ENCODE assay signal across 9 cellular contexts in genomic region chr2:46878886-46879285, GRCh38. TPM values are rescaled to one million over a fixed set of nuclear protein-coding genes. Genes with fewer than 3 reads are reported as not detected.
A peak's percentile ranks its signal among the peaks of the same experiment; 100 is the strongest.
DNase-seq lines count a peak whose midpoint lies in the region; ATAC-seq and TF ChIP-seq lines count a peak whose summit lies in the region.
"Had no signal": no experiment of that assay in that cellular context is flagged by ENCODE, and none has a peak within 500 bp of the region (broad histone marks: within the 10 kb centered on the region; RNA-seq: fewer than 3 reads in every experiment).

No MANE protein-coding gene starts in this region.

- no peak overlapping the region for H3K4me3 ChIP-seq in RWPE2 (ENCODE audit: severe bottlenecking)
- no peak overlapping the region for H3K4me3 ChIP-seq in lung
- H3K4me3 ChIP-seq in CD4-positive, alpha-beta memory T cell (ENCODE audit: low read length in 2 of 2), result no peak overlapping the region
- H3K4me3 ChIP-seq: suprapubic skin had no signal

- peaks cover 0 to 6% of the 10 kb centered on the region in 2 donors for H3K27me3 Mint-ChIP-seq in CD4-positive, alpha-beta memory T cell
- peaks cover 5% of the 10 kb centered on the region for H3K27me3 Mint-ChIP-seq in activated CD8-positive, alpha-beta T cell treated with anti-CD3 and anti-CD28 coated beads for 36 hours

- intact Hi-C loops in CD4-positive, alpha-beta memory T cell (cut with micrococcal nuclease), result no loop called here
- intact Hi-C loops in activated CD8-positive, alpha-beta T cell treated with anti-CD3 and anti-CD28 coated beads for 36 hours (cut with micrococcal nuclease), result no loop called here

- H3K9me3 ChIP-seq in RWPE2 (ENCODE audit: severe bottlenecking) (no peaks in the 10 kb centered on the region), lung (ENCODE audit: control insufficient read depth in 2 of 2, insufficient read depth in 1 of 2, low read length in 1 of 2) (no peaks in the 10 kb centered on the region)
- no peaks in the 10 kb centered on the region for H3K9me3 ChIP-seq in CD4-positive, alpha-beta memory T cell (ENCODE audit: control insufficient read depth in 1 of 2, low read length in 2 of 2)
- H3K9me3 ChIP-seq: suprapubic skin had no signal

- CTCF ChIA-PET in CD4-positive, alpha-beta memory T cell (lab: Charles Lee; ENCODE audit: partially characterized antibody), result no interaction called here
- CTCF ChIA-PET in activated CD8-positive, alpha-beta T cell treated with anti-CD3 and anti-CD28 coated beads for 36 hours (lab: Charles Lee), result no interaction called here
- CTCF ChIA-PET in GM10248 (lab: Yijun Ruan, JAX), result no interaction called here

- H3K27me3 ChIP-seq in RWPE2 (ENCODE audit: insufficient read depth, poor library complexity, severe bottlenecking) (no peaks in the 10 kb centered on the region), lung (ENCODE audit: control insufficient read depth, insufficient read depth) (no peaks in the 10 kb centered on the region)
- no peaks in the 10 kb centered on the region for H3K27me3 ChIP-seq in CD4-positive, alpha-beta memory T cell (ENCODE audit: insufficient read depth, low read length)
- H3K27me3 ChIP-seq: suprapubic skin had no signal

- H3K27ac Mint-ChIP-seq in CD4-positive, alpha-beta memory T cell, result no peak overlapping the region
- no peak overlapping the region for H3K27ac Mint-ChIP-seq in activated CD8-positive, alpha-beta T cell treated with anti-CD3 and anti-CD28 coated beads for 36 hours

- no peak overlapping the region for H3K4me3 Mint-ChIP-seq in CD4-positive, alpha-beta memory T cell
- no peak overlapping the region for H3K4me3 Mint-ChIP-seq in activated CD8-positive, alpha-beta T cell treated with anti-CD3 and anti-CD28 coated beads for 36 hours

- DNase-seq in RWPE2 (ENCODE audit: low spot score) (no peak), epidermal melanocyte (ENCODE audit: insufficient read length, low spot score) (peak; percentile 77), lung (ENCODE audit: low spot score) (peak; percentile 45), GM10248 (ENCODE audit: extremely low spot score) (no peak)
- no peak for DNase-seq in CD4-positive, alpha-beta memory T cell
- DNase-seq in activated CD8-positive, alpha-beta T cell treated with anti-CD3 and anti-CD28 coated beads for 36 hours, result no peak
- DNase-seq: NCI-H345 had no signal

- H3K27ac ChIP-seq in RWPE2 (ENCODE audit: poor library complexity, severe bottlenecking), result no peak overlapping the region
- peak overlapping the region; percentile 12 to 58 for H3K27ac ChIP-seq in lung (ENCODE audit: low read depth in 1 of 2, low read length in 1 of 2)
- H3K27ac ChIP-seq in temporal lobe (ENCODE audit: low read depth, low read length), result peak overlapping the region; percentile 46
- no peak overlapping the region for H3K27ac ChIP-seq in CD4-positive, alpha-beta memory T cell (ENCODE audit: low read depth, low read length)
- H3K27ac ChIP-seq: suprapubic skin had no signal

- no peaks in the 10 kb centered on the region for H3K4me1 Mint-ChIP-seq in CD4-positive, alpha-beta memory T cell
- H3K4me1 Mint-ChIP-seq in activated CD8-positive, alpha-beta T cell treated with anti-CD3 and anti-CD28 coated beads for 36 hours (ENCODE audit: low read depth), result no peaks in the 10 kb centered on the region

- 50 to 77% methylated on average over 8 of the region's 8 CpGs for whole genome bisulfite sequencing in lung, 2 donors

- no peaks in the 10 kb centered on the region for H3K36me3 Mint-ChIP-seq in CD4-positive, alpha-beta memory T cell
- H3K36me3 Mint-ChIP-seq in activated CD8-positive, alpha-beta T cell treated with anti-CD3 and anti-CD28 coated beads for 36 hours (ENCODE audit: low read depth), result no peaks in the 10 kb centered on the region

- no peaks in the 10 kb centered on the region for H3K9me3 Mint-ChIP-seq in CD4-positive, alpha-beta memory T cell
- H3K9me3 Mint-ChIP-seq in activated CD8-positive, alpha-beta T cell treated with anti-CD3 and anti-CD28 coated beads for 36 hours, result no peaks in the 10 kb centered on the region

- POLR2A ChIA-PET in CD4-positive, alpha-beta memory T cell (lab: Charles Lee; ENCODE audit: partially characterized antibody), result no interaction called here
- POLR2A ChIA-PET in activated CD8-positive, alpha-beta T cell treated with anti-CD3 and anti-CD28 coated beads for 36 hours (lab: Charles Lee), result no interaction called here
- POLR2A ChIA-PET in GM10248 (lab: Yijun Ruan, JAX), result no interaction called here

- H3K4me1 ChIP-seq in RWPE2 (ENCODE audit: insufficient read depth, poor library complexity, severe bottlenecking) (peaks cover 15% of the 10 kb centered on the region), lung (ENCODE audit: control insufficient read depth in 2 of 2, insufficient read depth in 2 of 2, low read length in 2 of 2) (peaks cover 0 to 23% of the 10 kb centered on the region in 2 donors)
- no peaks in the 10 kb centered on the region for H3K4me1 ChIP-seq in CD4-positive, alpha-beta memory T cell (ENCODE audit: insufficient read depth, low read length)

- TF ChIP-seq CTCF in RWPE2 (IDR thresholded peaks at IDR 0.05; ENCODE audit: poor library complexity, severe bottlenecking) (peak; percentile 9), lung (IDR thresholded peaks at IDR 0.05; ENCODE audit: control extremely low read depth, extremely low read depth) (no peak), GM10248 (IDR thresholded peaks at IDR 0.05; ENCODE audit: control extremely low read depth, extremely low read depth, low read depth, missing control alignments) (no peak)
- no peak for TF ChIP-seq CTCF in activated CD8-positive, alpha-beta T cell treated with anti-CD3 and anti-CD28 coated beads for 36 hours (IDR thresholded peaks at IDR 0.05)

- no peaks in the 10 kb centered on the region for H3K36me3 ChIP-seq in RWPE2 (ENCODE audit: low read depth)
- H3K36me3 ChIP-seq in lung (ENCODE audit: control insufficient read depth in 2 of 2, insufficient read depth in 2 of 2, low read length in 2 of 2), result no peaks in the 10 kb centered on the region
- H3K36me3 ChIP-seq in CD4-positive, alpha-beta memory T cell (ENCODE audit: insufficient read depth, low read length), result no peaks in the 10 kb centered on the region
- H3K36me3 ChIP-seq: suprapubic skin had no signal

- no peak for ATAC-seq in RWPE2 (ENCODE audit: low read depth)
- ATAC-seq in lung (ENCODE audit: insufficient read depth, low FRiP score), result no peak
- ATAC-seq in activated CD8-positive, alpha-beta T cell treated with anti-CD3 and anti-CD28 coated beads for 36 hours, result no peak

RNA-seq across cellular contexts. Expression of gene MCFD2, which starts 36.7 kb away (rescaled TPM):
- total RNA-seq in lung, result 100 to 1,000 TPM in 1 of 2 donors, 10 to 100 TPM in 1; 80.0 to 101 TPM
- polyA plus RNA-seq in lung, result 10 to 100 TPM; 22.0 to 57.3 TPM
- 39.1 TPM for total RNA-seq in temporal lobe
- 10 to 100 TPM; 39.1 to 43.8 TPM for total RNA-seq in CD4-positive, alpha-beta memory T cell
- polyA plus RNA-seq in CD4-positive, alpha-beta memory T cell, result 10 to 100 TPM; 25.1 to 29.2 TPM
- total RNA-seq in activated CD8-positive, alpha-beta T cell treated with anti-CD3 and anti-CD28 coated beads for 36 hours, result 10 to 100 TPM; 27.7 to 31.8 TPM

Comparison
In these comparisons a context has a peak if more than half of its experiments do, and no peak if none do; other contexts are left out.
1. DNase-seq: peak in epidermal melanocyte (single experiment) and lung (single experiment); none in RWPE2 (single experiment), CD4-positive, alpha-beta memory T cell (0 of 5), activated CD8-positive, alpha-beta T cell treated with anti-CD3 and anti-CD28 coated beads for 36 hours (single experiment) and GM10248 (single experiment).
2. H3K27ac ChIP-seq: peak in lung (2 of 2) and temporal lobe (single experiment); none in RWPE2 (single experiment) and CD4-positive, alpha-beta memory T cell (single experiment).